ENCODE assay signal across 1 cellular context in the genomic region with DNA sequence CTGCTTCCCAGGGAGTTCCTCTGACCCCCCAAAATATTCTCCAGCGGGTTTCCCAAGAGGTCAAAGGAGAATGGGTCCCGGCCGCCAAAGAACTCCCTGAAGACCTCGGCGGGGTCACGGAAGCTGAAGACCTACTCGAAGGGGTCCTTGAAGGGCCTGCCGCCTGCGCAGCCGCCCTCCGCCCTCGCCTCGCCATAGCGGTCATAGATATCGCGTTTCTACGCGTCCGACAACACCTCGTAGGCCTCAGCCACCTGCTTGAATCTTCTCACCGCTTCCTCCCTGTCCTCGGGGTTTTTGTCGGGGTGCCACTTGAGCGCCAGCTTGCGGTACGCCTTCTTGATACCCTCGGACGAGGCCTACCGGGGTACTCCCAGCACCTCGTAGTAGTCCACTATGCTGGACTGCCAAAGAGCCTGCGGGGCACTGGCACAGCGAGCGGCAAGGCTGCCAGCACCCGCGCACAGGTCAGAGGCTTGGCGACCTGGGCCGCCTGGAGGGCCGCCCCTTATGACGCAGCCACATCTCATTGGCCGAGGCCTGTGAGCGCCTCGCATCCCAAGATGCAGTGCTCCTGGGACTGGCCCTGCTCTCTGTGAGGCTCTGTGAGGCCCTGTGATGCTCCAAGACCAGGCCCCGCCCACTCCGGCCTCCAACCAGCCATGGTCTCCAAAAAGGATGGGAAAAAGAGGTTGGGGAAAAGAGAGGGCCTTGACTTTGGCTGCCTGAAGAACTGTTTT.
A peak's percentile ranks its signal among the peaks of the same experiment; 100 is the strongest.
TF ChIP-seq lines count a peak whose summit lies in the region.

No MANE protein-coding gene starts in this region.

TF ChIP-seq in K562, 482 proteins besides CTCF, POLR2A, EP300 and RAD21 (continued from another document):
- TF ChIP-seq, protein P1, sequence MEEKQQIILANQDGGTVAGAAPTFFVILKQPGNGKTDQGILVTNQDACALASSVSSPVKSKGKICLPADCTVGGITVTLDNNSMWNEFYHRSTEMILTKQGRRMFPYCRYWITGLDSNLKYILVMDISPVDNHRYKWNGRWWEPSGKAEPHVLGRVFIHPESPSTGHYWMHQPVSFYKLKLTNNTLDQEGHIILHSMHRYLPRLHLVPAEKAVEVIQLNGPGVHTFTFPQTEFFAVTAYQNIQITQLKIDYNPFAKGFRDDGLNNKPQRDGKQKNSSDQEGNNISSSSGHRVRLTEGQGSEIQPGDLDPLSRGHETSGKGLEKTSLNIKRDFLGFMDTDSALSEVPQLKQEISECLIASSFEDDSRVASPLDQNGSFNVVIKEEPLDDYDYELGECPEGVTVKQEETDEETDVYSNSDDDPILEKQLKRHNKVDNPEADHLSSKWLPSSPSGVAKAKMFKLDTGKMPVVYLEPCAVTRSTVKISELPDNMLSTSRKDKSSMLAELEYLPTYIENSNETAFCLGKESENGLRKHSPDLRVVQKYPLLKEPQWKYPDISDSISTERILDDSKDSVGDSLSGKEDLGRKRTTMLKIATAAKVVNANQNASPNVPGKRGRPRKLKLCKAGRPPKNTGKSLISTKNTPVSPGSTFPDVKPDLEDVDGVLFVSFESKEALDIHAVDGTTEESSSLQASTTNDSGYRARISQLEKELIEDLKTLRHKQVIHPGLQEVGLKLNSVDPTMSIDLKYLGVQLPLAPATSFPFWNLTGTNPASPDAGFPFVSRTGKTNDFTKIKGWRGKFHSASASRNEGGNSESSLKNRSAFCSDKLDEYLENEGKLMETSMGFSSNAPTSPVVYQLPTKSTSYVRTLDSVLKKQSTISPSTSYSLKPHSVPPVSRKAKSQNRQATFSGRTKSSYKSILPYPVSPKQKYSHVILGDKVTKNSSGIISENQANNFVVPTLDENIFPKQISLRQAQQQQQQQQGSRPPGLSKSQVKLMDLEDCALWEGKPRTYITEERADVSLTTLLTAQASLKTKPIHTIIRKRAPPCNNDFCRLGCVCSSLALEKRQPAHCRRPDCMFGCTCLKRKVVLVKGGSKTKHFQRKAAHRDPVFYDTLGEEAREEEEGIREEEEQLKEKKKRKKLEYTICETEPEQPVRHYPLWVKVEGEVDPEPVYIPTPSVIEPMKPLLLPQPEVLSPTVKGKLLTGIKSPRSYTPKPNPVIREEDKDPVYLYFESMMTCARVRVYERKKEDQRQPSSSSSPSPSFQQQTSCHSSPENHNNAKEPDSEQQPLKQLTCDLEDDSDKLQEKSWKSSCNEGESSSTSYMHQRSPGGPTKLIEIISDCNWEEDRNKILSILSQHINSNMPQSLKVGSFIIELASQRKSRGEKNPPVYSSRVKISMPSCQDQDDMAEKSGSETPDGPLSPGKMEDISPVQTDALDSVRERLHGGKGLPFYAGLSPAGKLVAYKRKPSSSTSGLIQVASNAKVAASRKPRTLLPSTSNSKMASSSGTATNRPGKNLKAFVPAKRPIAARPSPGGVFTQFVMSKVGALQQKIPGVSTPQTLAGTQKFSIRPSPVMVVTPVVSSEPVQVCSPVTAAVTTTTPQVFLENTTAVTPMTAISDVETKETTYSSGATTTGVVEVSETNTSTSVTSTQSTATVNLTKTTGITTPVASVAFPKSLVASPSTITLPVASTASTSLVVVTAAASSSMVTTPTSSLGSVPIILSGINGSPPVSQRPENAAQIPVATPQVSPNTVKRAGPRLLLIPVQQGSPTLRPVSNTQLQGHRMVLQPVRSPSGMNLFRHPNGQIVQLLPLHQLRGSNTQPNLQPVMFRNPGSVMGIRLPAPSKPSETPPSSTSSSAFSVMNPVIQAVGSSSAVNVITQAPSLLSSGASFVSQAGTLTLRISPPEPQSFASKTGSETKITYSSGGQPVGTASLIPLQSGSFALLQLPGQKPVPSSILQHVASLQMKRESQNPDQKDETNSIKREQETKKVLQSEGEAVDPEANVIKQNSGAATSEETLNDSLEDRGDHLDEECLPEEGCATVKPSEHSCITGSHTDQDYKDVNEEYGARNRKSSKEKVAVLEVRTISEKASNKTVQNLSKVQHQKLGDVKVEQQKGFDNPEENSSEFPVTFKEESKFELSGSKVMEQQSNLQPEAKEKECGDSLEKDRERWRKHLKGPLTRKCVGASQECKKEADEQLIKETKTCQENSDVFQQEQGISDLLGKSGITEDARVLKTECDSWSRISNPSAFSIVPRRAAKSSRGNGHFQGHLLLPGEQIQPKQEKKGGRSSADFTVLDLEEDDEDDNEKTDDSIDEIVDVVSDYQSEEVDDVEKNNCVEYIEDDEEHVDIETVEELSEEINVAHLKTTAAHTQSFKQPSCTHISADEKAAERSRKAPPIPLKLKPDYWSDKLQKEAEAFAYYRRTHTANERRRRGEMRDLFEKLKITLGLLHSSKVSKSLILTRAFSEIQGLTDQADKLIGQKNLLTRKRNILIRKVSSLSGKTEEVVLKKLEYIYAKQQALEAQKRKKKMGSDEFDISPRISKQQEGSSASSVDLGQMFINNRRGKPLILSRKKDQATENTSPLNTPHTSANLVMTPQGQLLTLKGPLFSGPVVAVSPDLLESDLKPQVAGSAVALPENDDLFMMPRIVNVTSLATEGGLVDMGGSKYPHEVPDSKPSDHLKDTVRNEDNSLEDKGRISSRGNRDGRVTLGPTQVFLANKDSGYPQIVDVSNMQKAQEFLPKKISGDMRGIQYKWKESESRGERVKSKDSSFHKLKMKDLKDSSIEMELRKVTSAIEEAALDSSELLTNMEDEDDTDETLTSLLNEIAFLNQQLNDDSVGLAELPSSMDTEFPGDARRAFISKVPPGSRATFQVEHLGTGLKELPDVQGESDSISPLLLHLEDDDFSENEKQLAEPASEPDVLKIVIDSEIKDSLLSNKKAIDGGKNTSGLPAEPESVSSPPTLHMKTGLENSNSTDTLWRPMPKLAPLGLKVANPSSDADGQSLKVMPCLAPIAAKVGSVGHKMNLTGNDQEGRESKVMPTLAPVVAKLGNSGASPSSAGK (IDR thresholded peaks at IDR 0.05) = peak; percentile 35; the same call in 1 of the 2 replicates
- TF ChIP-seq ZBTB11 (CRISPR knock-in tag; IDR thresholded peaks at IDR 0.05) (no peak), ZNF431 (CRISPR knock-in tag; IDR thresholded peaks at IDR 0.05) (no peak), ZNF644 (tag; IDR thresholded peaks at IDR 0.05; ENCODE audit: low read depth) (no peak), MAZ (CRISPR knock-in tag; conservative IDR thresholded peaks at IDR 0.05 in 1 of 2, IDR thresholded peaks at IDR 0.05 in 1 of 2) (no peak), CBX1 (IDR thresholded peaks at IDR 0.05; ENCODE audit: low read depth) (no peak)
